Comparison of ENCODE assay signal across 14 cellular contexts in the genomic region with DNA sequence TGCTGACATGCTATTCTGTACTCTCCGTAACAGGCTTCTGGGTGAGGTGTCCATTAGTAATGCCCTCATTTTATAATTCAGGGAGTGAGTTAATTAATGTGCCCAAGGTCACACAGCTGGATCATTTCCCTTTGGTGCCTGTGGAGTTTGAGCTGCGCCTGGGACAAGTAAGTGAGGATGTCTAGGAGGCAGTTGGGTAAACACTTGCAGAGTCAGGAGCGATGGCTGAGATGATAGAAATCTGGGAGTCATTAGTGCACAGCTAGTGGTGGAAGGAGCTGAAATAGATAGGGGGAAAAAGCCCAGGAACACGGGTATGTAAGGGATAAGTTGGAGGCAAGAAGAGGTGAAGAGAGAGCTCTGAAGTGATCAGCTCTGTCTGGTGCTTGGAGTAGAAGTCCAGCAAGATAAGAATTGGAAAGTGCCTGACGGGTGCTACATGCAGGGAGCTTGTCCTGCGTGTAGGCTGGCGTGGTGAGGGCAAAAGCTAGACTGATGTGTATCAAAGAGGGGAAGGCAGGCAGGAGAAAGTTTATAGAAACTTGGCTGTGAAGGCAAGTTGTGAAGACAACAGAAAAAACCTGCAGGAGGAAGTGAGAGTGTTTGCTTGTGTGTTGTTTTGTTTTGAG. TPM values are rescaled to one million over a fixed set of nuclear protein-coding genes. Genes with fewer than 3 reads are reported as not detected.
DNase-seq lines count a peak whose midpoint lies in the region; ATAC-seq, FAIRE-seq and TF ChIP-seq lines count a peak whose summit lies in the region.
"Had no signal": no experiment of that assay in that cellular context is flagged by ENCODE, and none has a peak within 500 bp of the region (broad histone marks: within the 10 kb centered on the region; RNA-seq: fewer than 3 reads in every experiment).

No MANE protein-coding gene starts in this region.

- peaks cover 52% of the 10 kb centered on the region for H3K79me2 ChIP-seq in K562 (ENCODE audit: control insufficient read depth, insufficient read depth, low read length)

- peaks cover 4% of the 10 kb centered on the region; the same call in 1 of the 2 replicates for H3K36me3 ChIP-seq in HUES6 (ENCODE audit: control insufficient read depth, insufficient read depth, low read length)
- H3K36me3 ChIP-seq in K562 (ENCODE audit: control insufficient read depth, insufficient read depth, low read length), result peaks cover 16% of the 10 kb centered on the region; the same call in 2 of the 3 replicates
- no peaks in the 10 kb centered on the region for H3K36me3 ChIP-seq in sigmoid colon
- H3K36me3 ChIP-seq: colonic mucosa, heart left ventricle had no signal

- POLR2A ChIA-PET in K562 (lab: Yijun Ruan, JAX), result interaction anchor here (0.9 to 1.4 kb wide), 4 partner anchors 10 to 28 kb away, joined by 3 to 4 read pairs (median 3); no protein-coding TSS in a partner anchor

- H3K27ac ChIP-seq in HUES6 (ENCODE audit: low read depth, low read length), result no peak overlapping the region
- H3K27ac ChIP-seq in K562 (ENCODE audit: extremely low read depth, low read depth, low read length), result peak overlapping the region; percentile 81
- peak overlapping the region; percentile 98 to 99 (median 98) for H3K27ac ChIP-seq in sigmoid colon

- CTCF ChIA-PET in K562 (lab: Yijun Ruan, JAX; ENCODE audit: low intra/inter-chr PET ratio), result no interaction called here

- intact Hi-C loops in K562 (cut with micrococcal nuclease) (no loop called here), sigmoid colon (cut with DNase I) (loop anchor here (5.0 kb wide), 1 partner anchor 879 kb away; the partner anchor contains the start of gene CFAP298)

- DNase-seq in EH (ENCODE audit: low read depth) (peak; percentile 29), K562 (ENCODE audit: extremely low read depth in 1 of 4, low spot score in 3 of 4) (peak in 3 of 4 experiments; percentile 29 to 76 (median 50)), sigmoid colon (no peak), KBM-7 (no peak), nucleus accumbens (lab: John Stamatoyannopoulos, UW) (no peak), NCI-H1436 (lab: John Stamatoyannopoulos, UW) (no peak)
- DNase-seq: activated CD4-positive, alpha-beta T cell treated with anti-CD3 and anti-CD28 coated beads, Interleukin-2, amount 50 U/mL, for 1 hour; heart left ventricle; NCI-H1930; SIG-M5 had no signal

- TF ChIP-seq CTCF in K562 (IDR thresholded peaks at IDR 0.05 in 2 of 3, conservative IDR thresholded peaks at IDR 0.05 in 1 of 3; ENCODE audit: insufficient read depth in 2 of 3, low read depth in 1 of 3, low read length in 3 of 3) (no peak), sigmoid colon (IDR thresholded peaks at IDR 0.05) (no peak)

- in situ Hi-C loops in K562 (cut with MboI), result no loop called here
- in situ Hi-C loops in KBM-7 (cut with MboI; ENCODE audit: low pct_unique_long_range_greater_than_20kb, low sequenced_read_pairs), result no loop called here

- BruUV-seq in K562 (replicated peaks; lab: Mats Ljungman, UMichigan), result no TSS peak

- no peak; the same call in 1 of the 2 replicates for TF ChIP-seq EP300 in K562 (IDR thresholded peaks at IDR 0.05; ENCODE audit: low read length)
- no peak for TF ChIP-seq EP300 in sigmoid colon (IDR thresholded peaks at IDR 0.05)

- peak overlapping the region; percentile 93 for H3K4me2 ChIP-seq in K562 (ENCODE audit: insufficient read depth, low read length)

- H3K9ac ChIP-seq in HUES6 (ENCODE audit: low read length) (no peak overlapping the region), K562 (ENCODE audit: insufficient read depth in 1 of 2, low read depth in 2 of 2, low read length in 2 of 2) (peak overlapping the region; percentile 78 to 86; a peak in 3 of 4 replicates)

- H3K4me1 ChIP-seq in HUES6 (ENCODE audit: control insufficient read depth, insufficient read depth, low read length), result peaks cover 28% of the 10 kb centered on the region
- H3K4me1 ChIP-seq in K562 (replicated peaks in 1 of 2; ENCODE audit: control insufficient read depth in 2 of 2, insufficient read depth in 2 of 2, low read length in 2 of 2), result peaks cover 45 to 55% of the 10 kb centered on the region in 2 experiments
- H3K4me1 ChIP-seq in sigmoid colon, result peaks cover 3 to 37% (median 34%) of the 10 kb centered on the region in 4 donors

- ATAC-seq in K562, result peak; percentile 2; the same call in 2 of the 3 replicates
- ATAC-seq in GM21737 (IDR thresholded peaks at IDR 0.05; ENCODE audit: unreplicated experiment), result no peak
- ATAC-seq: heart left ventricle; stimulated activated memory B cell treated with anti-CD40 and anti-IgM and Interleukin-4, amounts not matched to agents 10 μg/mL and 1 μg/mL and 100 μg/mL, for 72 hours had no signal

- no peaks in the 10 kb centered on the region for H3K9me3 ChIP-seq in HUES6 (ENCODE audit: control insufficient read depth, insufficient read depth, low read depth, low read length)
- no peaks in the 10 kb centered on the region for H3K9me3 ChIP-seq in K562 (replicated peaks; ENCODE audit: control insufficient read depth, insufficient read depth, low read depth, low read length)
- no peaks in the 10 kb centered on the region for H3K9me3 ChIP-seq in sigmoid colon
- H3K9me3 ChIP-seq: colonic mucosa, heart left ventricle had no signal

- H2AFZ ChIP-seq in K562 (ENCODE audit: low read depth, low read length), result peak overlapping the region; percentile 79

- TF ChIP-seq RAD21 in K562 (CRISPR knock-in tag; conservative IDR thresholded peaks at IDR 0.05 in 1 of 2, IDR thresholded peaks at IDR 0.05 in 1 of 2), result no peak

- TF ChIP-seq POLR2A in K562 (conservative IDR thresholded peaks at IDR 0.05), result no peak
- no peak for TF ChIP-seq POLR2A in sigmoid colon (IDR thresholded peaks at IDR 0.05)

- WGBS in K562 (ENCODE audit: insufficient coverage, low coverage, missing lambda C conversion rate), result 12% methylated on average over 7 of the region's 7 CpGs
- 76 to 77% methylated on average over 7 of the region's 7 CpGs for WGBS in sigmoid colon, 2 donors

- peaks cover 23% of the 10 kb centered on the region for H4K20me1 ChIP-seq in K562 (replicated peaks; ENCODE audit: control insufficient read depth, insufficient read depth, low read length)

- no peaks in the 10 kb centered on the region for H3K9me1 ChIP-seq in K562 (ENCODE audit: control insufficient read depth, insufficient read depth, low read length)

- no peaks in the 10 kb centered on the region for H3K27me3 ChIP-seq in HUES6 (ENCODE audit: control insufficient read depth, insufficient read depth, low read length)
- H3K27me3 ChIP-seq in K562 (ENCODE audit: control insufficient read depth in 2 of 2, insufficient read depth in 2 of 2, low read length in 2 of 2), result no peaks in the 10 kb centered on the region
- no peaks in the 10 kb centered on the region for H3K27me3 ChIP-seq in sigmoid colon
- H3K27me3 ChIP-seq: colonic mucosa, heart left ventricle had no signal

- peak; percentile 73 for FAIRE-seq in K562 (lab: Jason Lieb, UNC)

- H3K4me3 ChIP-seq in HUES6 (ENCODE audit: low read depth, low read length) (peak overlapping the region; percentile 65; the same call in 1 of the 2 replicates), K562 (peak overlapping the region; percentile 0; the same call in 1 of the 2 replicates), sigmoid colon (no peak overlapping the region)

TF ChIP-seq in K562, 482 proteins besides CTCF, POLR2A, EP300 and RAD21 (continues in another document):
- TF ChIP-seq, protein P1, sequence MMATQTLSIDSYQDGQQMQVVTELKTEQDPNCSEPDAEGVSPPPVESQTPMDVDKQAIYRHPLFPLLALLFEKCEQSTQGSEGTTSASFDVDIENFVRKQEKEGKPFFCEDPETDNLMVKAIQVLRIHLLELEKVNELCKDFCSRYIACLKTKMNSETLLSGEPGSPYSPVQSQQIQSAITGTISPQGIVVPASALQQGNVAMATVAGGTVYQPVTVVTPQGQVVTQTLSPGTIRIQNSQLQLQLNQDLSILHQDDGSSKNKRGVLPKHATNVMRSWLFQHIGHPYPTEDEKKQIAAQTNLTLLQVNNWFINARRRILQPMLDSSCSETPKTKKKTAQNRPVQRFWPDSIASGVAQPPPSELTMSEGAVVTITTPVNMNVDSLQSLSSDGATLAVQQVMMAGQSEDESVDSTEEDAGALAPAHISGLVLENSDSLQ (IDR thresholded peaks at IDR 0.05), result peak; percentile 17; the same call in 1 of the 2 replicates

RNA-seq across cellular contexts. Expression of gene SCAF4, which starts 1.7 kb away (rescaled TPM):
- 94.8 and 259 TPM in 2 replicates for total RNA-seq in K562 (2011; cell fraction: chromatin; rRNA removed; ENCODE audit: low replicate concordance)
- total RNA-seq in K562 (2011; cell fraction: nucleolus; rRNA removed), result 49.9 and 60.1 TPM in 2 replicates
- 124 and 178 TPM in 2 replicates for total RNA-seq in K562 (2011; cell fraction: nucleoplasm; rRNA removed)
- 11.6 and 14.9 TPM in 2 replicates for total RNA-seq in K562 (2014; rRNA removed)
- 17.2 and 18.8 TPM in 2 replicates for total RNA-seq in K562 (2014; rRNA removed; fragmentation: Illumina TruSeq; extraction: Trizol)
- 14.4 and 16.0 TPM in 2 replicates for total RNA-seq in K562 (2015; rRNA removed; fragmentation: Illumina TruSeq; extraction: Trizol)
- 52.2 and 55.7 TPM in 2 replicates for total RNA-seq in K562 (2021)
- 27.3 and 33.9 TPM in 2 replicates for polyA plus RNA-seq in K562 (2011; rRNA removed)
- polyA plus RNA-seq in K562 (2011; cell fraction: cytosol; rRNA removed), result 13.0 and 21.8 TPM in 2 replicates
- polyA plus RNA-seq in K562 (2011; cell fraction: nucleus; rRNA removed), result 85.0 and 99.6 TPM in 2 replicates
- 28.1 and 29.3 TPM in 2 replicates for polyA plus RNA-seq in K562 (2012)
- polyA plus RNA-seq in K562 (2014; fragmentation: Illumina TruSeq; extraction: Trizol), result 44.2 and 48.2 TPM in 2 replicates
- 1 to 10 TPM; 2.3 to 5.1 TPM for polyA plus RNA-seq in K562 (2014; fragmentation: Nextera tagmentation; extraction: Ambion mirVana)
- polyA plus RNA-seq in K562 (2014; rRNA removed), result 28.3 and 30.3 TPM in 2 replicates
- 34.5 and 35.1 TPM in 2 replicates for polyA minus RNA-seq in K562 (2011; rRNA and poly(A)+ RNA removed)
- polyA minus RNA-seq in K562 (2011; cell fraction: cytosol; rRNA and poly(A)+ RNA removed), result 24.8 and 25.2 TPM in 2 replicates
- 71.0 and 80.2 TPM in 2 replicates for polyA minus RNA-seq in K562 (2011; cell fraction: nucleus; rRNA and poly(A)+ RNA removed)
- total RNA-seq in sigmoid colon, result 10 to 100 TPM in 3 of 4 donors, 1 to 10 TPM in 1; 9.6 to 19.1 (median 13.7) TPM
- polyA plus RNA-seq in sigmoid colon, result 10 to 100 TPM in 1 of 3 donors, 1 to 10 TPM in 2; 6.0 to 18.6 (median 8.8) TPM

Comparison
In these comparisons a context has a peak if more than half of its experiments do, and no peak if none do; other contexts are left out.
1. DNase-seq: peak in EH (single experiment) and K562 (3 of 4); none in sigmoid colon (single experiment), KBM-7 (single experiment), nucleus accumbens (0 of 56) and NCI-H1436 (single experiment).
2. H3K4me3 ChIP-seq: peak in HUES6 (single experiment) and K562 (single experiment); none in sigmoid colon (0 of 4).